1 cellular context compared by ENCODE assay signal in genomic region chr4:101287332-101287731, GRCh38.
TF ChIP-seq lines count a peak whose summit lies in the region.

No MANE protein-coding gene starts in this region.

TF ChIP-seq in endothelial cell of umbilical vein, 7 proteins besides CTCF, POLR2A, EP300 and RAD21:
- no peak for TF ChIP-seq JUN (IDR thresholded peaks at IDR 0.05; ENCODE audit: borderline replicate concordance, insufficient read depth, insufficient read length, low read depth)
- no peak for TF ChIP-seq FOS (IDR thresholded peaks at IDR 0.05; ENCODE audit: borderline replicate concordance, insufficient read depth, low read length)
- no peak for TF ChIP-seq POLR2AphosphoS5 (IDR thresholded peaks at IDR 0.05; ENCODE audit: insufficient read depth, low read depth, low read length)
- TF ChIP-seq MAX (IDR thresholded peaks at IDR 0.05; ENCODE audit: insufficient read depth, insufficient read length), result no peak
- no peak for TF ChIP-seq MYC (IDR thresholded peaks at IDR 0.05; ENCODE audit: low read depth, low read length)
- TF ChIP-seq EZH2 (IDR thresholded peaks at IDR 0.05; ENCODE audit: borderline replicate concordance, low read depth, low read length, severe bottlenecking), result no peak
- TF ChIP-seq GATA2 (IDR thresholded peaks at IDR 0.05; ENCODE audit: insufficient read depth, insufficient read length, low read depth, low read length), result no peak
